Comparison of ENCODE assay signal across 8 cellular contexts in genomic region chr22:38570841-38571364, GRCh38. TPM values are rescaled to one million over a fixed set of nuclear protein-coding genes. Genes with fewer than 3 reads are reported as not detected.
A peak's percentile ranks its signal among the peaks of the same experiment; 100 is the strongest.
DNase-seq lines count a peak whose midpoint lies in the region; ATAC-seq and TF ChIP-seq lines count a peak whose summit lies in the region.

No MANE protein-coding gene starts in this region.

- peak overlapping the region; percentile 82 to 95 (median 92) for H3K27ac ChIP-seq in tibial nerve

- TF ChIP-seq CTCF in fibroblast of villous mesenchyme (IDR thresholded peaks at IDR 0.05; ENCODE audit: insufficient read depth, low read depth, low read length) (no peak), nephron (IDR thresholded peaks at IDR 0.05; ENCODE audit: unreplicated experiment in 3 of 3) (no peak), tibial nerve (IDR thresholded peaks at IDR 0.05) (peak in 2 of 5 experiments; percentile 2 to 17)

- peak overlapping the region; percentile 94 for H3K4me3 Mint-ChIP-seq in activated T-helper 2 cell treated with anti-CD3 and anti-CD28 coated beads, Interferon-gamma antibody, Interleukin-2, Interleukin-4, amounts not matched to agents 10 μg/mL and 5 μg/mL and 100 μg/mL, durations not matched to agents 14 hours and 24 hours and 36 hours (ENCODE audit: low read depth)
- H3K4me3 Mint-ChIP-seq in nephron = peak overlapping the region; percentile 91 to 93 (median 92)

- TF ChIP-seq EP300 in tibial nerve (IDR thresholded peaks at IDR 0.05) = peak in 1 of 2 donors; percentile 28

- intact Hi-C loops in activated T-helper 2 cell treated with anti-CD3 and anti-CD28 coated beads, Interferon-gamma antibody, Interleukin-2, Interleukin-4, amounts not matched to agents 10 μg/mL and 5 μg/mL and 100 μg/mL, durations not matched to agents 14 hours and 24 hours and 36 hours (cut with micrococcal nuclease) = loop anchor here (1.0 to 10.0 kb wide), 6 partner anchors 65 to 519 kb away; partner anchors contain the start of genes DDX17, GTPBP1 and JOSD1

- H3K4me1 ChIP-seq in tibial nerve = peaks cover 0 to 45% (median 11%) of the 10 kb centered on the region in 4 donors

- H3K4me1 Mint-ChIP-seq in activated T-helper 2 cell treated with anti-CD3 and anti-CD28 coated beads, Interferon-gamma antibody, Interleukin-2, Interleukin-4, amounts not matched to agents 10 μg/mL and 5 μg/mL and 100 μg/mL, durations not matched to agents 14 hours and 24 hours and 36 hours (ENCODE audit: low read depth) = peaks cover 23% of the 10 kb centered on the region
- peaks cover 43% of the 10 kb centered on the region for H3K4me1 Mint-ChIP-seq in nephron

- WGBS in tibial nerve, 2 donors = 2 to 4% methylated on average over 12 of the region's 12 CpGs

- peak; percentile 33 for ATAC-seq in GM18511 (IDR thresholded peaks at IDR 0.05; ENCODE audit: unreplicated experiment)

- no peaks in the 10 kb centered on the region for H3K36me3 ChIP-seq in tibial nerve

- peak overlapping the region; percentile 80 for H3K4me3 ChIP-seq in fibroblast of villous mesenchyme (ENCODE audit: low read depth, low read length)
- peak overlapping the region; percentile 51 to 73 (median 70) for H3K4me3 ChIP-seq in tibial nerve

- H3K9me3 ChIP-seq in tibial nerve = no peaks in the 10 kb centered on the region

- H3K36me3 Mint-ChIP-seq in activated T-helper 2 cell treated with anti-CD3 and anti-CD28 coated beads, Interferon-gamma antibody, Interleukin-2, Interleukin-4, amounts not matched to agents 10 μg/mL and 5 μg/mL and 100 μg/mL, durations not matched to agents 14 hours and 24 hours and 36 hours (ENCODE audit: low read depth) = peaks cover 8% of the 10 kb centered on the region
- no peaks in the 10 kb centered on the region for H3K36me3 Mint-ChIP-seq in nephron (ENCODE audit: low read depth)

- H3K27me3 ChIP-seq in tibial nerve = no peaks in the 10 kb centered on the region

- TF ChIP-seq POLR2A in tibial nerve (IDR thresholded peaks at IDR 0.05) = no peak

- no peaks in the 10 kb centered on the region for H3K27me3 Mint-ChIP-seq in activated T-helper 2 cell treated with anti-CD3 and anti-CD28 coated beads, Interferon-gamma antibody, Interleukin-2, Interleukin-4, amounts not matched to agents 10 μg/mL and 5 μg/mL and 100 μg/mL, durations not matched to agents 14 hours and 24 hours and 36 hours (ENCODE audit: low read depth)
- H3K27me3 Mint-ChIP-seq in nephron (ENCODE audit: low read depth) = peaks cover 7% of the 10 kb centered on the region

- H3K27ac Mint-ChIP-seq in activated T-helper 2 cell treated with anti-CD3 and anti-CD28 coated beads, Interferon-gamma antibody, Interleukin-2, Interleukin-4, amounts not matched to agents 10 μg/mL and 5 μg/mL and 100 μg/mL, durations not matched to agents 14 hours and 24 hours and 36 hours = peak overlapping the region; percentile 95
- peak overlapping the region; percentile 60 to 88 (median 81) for H3K27ac Mint-ChIP-seq in nephron

- no peaks in the 10 kb centered on the region for H3K9me3 Mint-ChIP-seq in activated T-helper 2 cell treated with anti-CD3 and anti-CD28 coated beads, Interferon-gamma antibody, Interleukin-2, Interleukin-4, amounts not matched to agents 10 μg/mL and 5 μg/mL and 100 μg/mL, durations not matched to agents 14 hours and 24 hours and 36 hours
- H3K9me3 Mint-ChIP-seq in nephron = no peaks in the 10 kb centered on the region

- DNase-seq in A172 (ENCODE audit: low spot score) = peak; percentile 6
- peak; percentile 55 for DNase-seq in NOMO-1 treated with DMSO at 0.1 percent for 48 hours (lab: John Stamatoyannopoulos, UW; ENCODE audit: unreplicated experiment)
- peak; percentile 26 for DNase-seq in activated T-helper 2 cell treated with anti-CD3 and anti-CD28 coated beads, Interferon-gamma antibody, Interleukin-2, Interleukin-4, amounts not matched to agents 10 μg/mL and 5 μg/mL and 100 μg/mL, durations not matched to agents 14 hours and 24 hours and 36 hours (ENCODE audit: low spot score)
- DNase-seq in fibroblast of villous mesenchyme (ENCODE audit: low read depth) = no peak
- DNase-seq in tibial nerve (ENCODE audit: low spot score in 2 of 2) = peak in 1 of 2 donors; percentile 42
- no peak for DNase-seq in glomerular visceral epithelial cell (ENCODE audit: extremely low spot score)

RNA-seq across cellular contexts. Expression of gene DMC1, which starts 0.9 kb away (rescaled TPM):
- 0.10 and 0.28 TPM in 2 replicates for total RNA-seq in A172 (2014; rRNA removed; shearing (Covaris generic))
- 10.8 and 13.6 TPM in 2 replicates for total RNA-seq in activated T-helper 2 cell treated with anti-CD3 and anti-CD28 coated beads, Interferon-gamma antibody, Interleukin-2, Interleukin-4, amounts not matched to agents 10 μg/mL and 5 μg/mL and 100 μg/mL, durations not matched to agents 14 hours and 24 hours and 36 hours
- 2.3 and 6.5 TPM in 2 replicates for total RNA-seq in fibroblast of villous mesenchyme
- total RNA-seq in tibial nerve = 10 to 100 TPM in 1 of 4 donors, 1 to 10 TPM in 3; 2.1 to 10.8 (median 4.5) TPM

Comparison
In these comparisons a context has a peak if more than half of its experiments do, and no peak if none do; other contexts are left out.
1. DNase-seq: peak in A172 (single experiment), NOMO-1 treated with DMSO at 0.1 percent for 48 hours (single experiment) and activated T-helper 2 cell treated with anti-CD3 and anti-CD28 coated beads, Interferon-gamma antibody, Interleukin-2, Interleukin-4, amounts not matched to agents 10 μg/mL and 5 μg/mL and 100 μg/mL, durations not matched to agents 14 hours and 24 hours and 36 hours (single experiment); none in fibroblast of villous mesenchyme (single experiment) and glomerular visceral epithelial cell (single experiment).